18 cellular contexts compared by ENCODE assay signal in genomic region chr1:107648071-107648470, GRCh38.
DNase-seq lines count a peak whose midpoint lies in the region; ATAC-seq and TF ChIP-seq lines count a peak whose summit lies in the region.
"Had no signal": no experiment of that assay in that cellular context is flagged by ENCODE, and none has a peak within 500 bp of the region (broad histone marks: within the 10 kb centered on the region; RNA-seq: fewer than 3 reads in every experiment).

No MANE protein-coding gene starts in this region.

- no peak overlapping the region for H2AK5ac ChIP-seq in IMR-90 (ENCODE audit: low read depth, low read length)

- H3K36me3 ChIP-seq in IMR-90 (ENCODE audit: control insufficient read depth, insufficient read depth, low read length), result no peaks in the 10 kb centered on the region
- H3K36me3 ChIP-seq: gastroesophageal sphincter, vagina had no signal

- no peak overlapping the region for H3K23ac ChIP-seq in IMR-90 (ENCODE audit: low read depth, low read length)

- no peaks in the 10 kb centered on the region for H3K9me1 ChIP-seq in IMR-90 (ENCODE audit: insufficient read depth, low read length)

- H2BK15ac ChIP-seq in IMR-90 (ENCODE audit: low read depth, low read length), result no peak overlapping the region

- H3K27me3 ChIP-seq in IMR-90 (ENCODE audit: control insufficient read depth, insufficient read depth, low read length), result no peaks in the 10 kb centered on the region
- H3K27me3 ChIP-seq: BLaER1 treated with 17β-estradiol and CSF1 and Interleukin-3, amounts not matched to agents 10 nM and 100 nM; gastroesophageal sphincter; vagina had no signal

- no peak overlapping the region for H4K8ac ChIP-seq in IMR-90 (ENCODE audit: low read depth in 2 of 2, low read length in 2 of 2)

- dilution Hi-C loops in IMR-90 (cut with HindIII; ENCODE audit: low sequenced_read_pairs, unreplicated experiment), result no loop called here

- no peak for TF ChIP-seq RAD21 in IMR-90 (IDR thresholded peaks at IDR 0.05; ENCODE audit: low read length)

- H2BK120ac ChIP-seq in IMR-90 (ENCODE audit: low read depth, low read length), result no peak overlapping the region

- H3K4ac ChIP-seq in IMR-90 (ENCODE audit: low read depth, low read length), result no peak overlapping the region

- H2BK5ac ChIP-seq in IMR-90 (ENCODE audit: low read depth, low read length, poor library complexity, severe bottlenecking), result no peak overlapping the region

- no peak overlapping the region for H3K9ac ChIP-seq in IMR-90 (ENCODE audit: low read depth, low read length)
- H3K9ac ChIP-seq: BLaER1 treated with 17β-estradiol and CSF1 and Interleukin-3, amounts not matched to agents 10 nM and 100 nM had no signal

- POLR2A ChIA-PET in IMR-90 (lab: Charles Lee; ENCODE audit: unreplicated experiment), result no interaction called here

- H2BK20ac ChIP-seq in IMR-90 (ENCODE audit: low read depth, low read length), result no peak overlapping the region

- no peak; the same call in 1 of the 2 replicates for ATAC-seq in IMR-90 (ENCODE audit: low read depth)
- ATAC-seq: gastroesophageal sphincter, WTC11 had no signal

- no peak overlapping the region for H4K5ac ChIP-seq in IMR-90 (ENCODE audit: low read depth, low read length)

- no peak overlapping the region for H3K4me2 ChIP-seq in IMR-90 (ENCODE audit: low read depth, low read length)
- H3K4me2 ChIP-seq: BLaER1 treated with 17β-estradiol and CSF1 and Interleukin-3, amounts not matched to agents 10 nM and 100 nM had no signal

- no peaks in the 10 kb centered on the region for H3K9me3 ChIP-seq in IMR-90 (ENCODE audit: control insufficient read depth, insufficient read depth, low read length)
- H3K9me3 ChIP-seq: gastroesophageal sphincter, vagina had no signal

- H3K14ac ChIP-seq in IMR-90 (replicated peaks; ENCODE audit: low read depth, low read length), result no peak overlapping the region

- H3K56ac ChIP-seq in IMR-90 (ENCODE audit: extremely low read depth, insufficient read depth, low read length), result no peak overlapping the region

- no peak for TF ChIP-seq CTCF in IMR-90 (conservative IDR thresholded peaks at IDR 0.05; ENCODE audit: low read depth, low read length)
- no peak for TF ChIP-seq CTCF in cardiac fibroblast (IDR thresholded peaks at IDR 0.05; ENCODE audit: low read depth, low read length)

- H3K79me1 ChIP-seq in IMR-90 (ENCODE audit: low read depth in 1 of 2, low read length in 2 of 2), result no peaks in the 10 kb centered on the region

- intact Hi-C loops in IMR-90 (cut with micrococcal nuclease), result no loop called here

- no peak overlapping the region for H3K27ac ChIP-seq in IMR-90 (ENCODE audit: insufficient read depth, low read length)
- H3K27ac ChIP-seq: BLaER1 treated with 17β-estradiol and CSF1 and Interleukin-3, amounts not matched to agents 10 nM and 100 nM; gastroesophageal sphincter; HL-60; vagina had no signal

- in situ Hi-C loops in IMR-90 (cut with MboI; ENCODE audit: low sequenced_read_pairs), result no loop called here

- no peak overlapping the region for H2AFZ ChIP-seq in IMR-90 (replicated peaks; ENCODE audit: low read length, poor library complexity)

- peak; percentile 20 for DNase-seq in AG08396 (ENCODE audit: low spot score)
- peak; percentile 78 for DNase-seq in IMR-90
- peak; percentile 7 to 67 for DNase-seq in cardiac fibroblast (ENCODE audit: low read depth in 2 of 2)
- peak; percentile 86 for DNase-seq in kidney tubule cell (ENCODE audit: low spot score)
- DNase-seq in NCI-H1436 treated with DMSO at 0.1 percent for 48 hours (lab: John Stamatoyannopoulos, UW), result no peak
- DNase-seq in activated CD4-positive, CD25-positive, alpha-beta regulatory T cell (lab: John Stamatoyannopoulos, UW), result no peak
- DNase-seq in H4 (ENCODE audit: low spot score), result no peak
- DNase-seq in GM19238 (ENCODE audit: insufficient read length, low spot score), result no peak
- DNase-seq: cortex of kidney; H7; kidney; naive B cell; stimulated activated CD4-positive, alpha-beta T cell treated with anti-CD3 and anti-CD28 coated beads, Interleukin-4, amount 100 ng/mL, for 1 hour had no signal

- no peak overlapping the region for H3K18ac ChIP-seq in IMR-90 (ENCODE audit: low read depth, low read length)

- H2AK9ac ChIP-seq in IMR-90 (replicated peaks; ENCODE audit: low read depth, low read length, poor library complexity), result no peak overlapping the region

- no peaks in the 10 kb centered on the region for H4K20me1 ChIP-seq in IMR-90 (ENCODE audit: insufficient read depth, low read length)
- H4K20me1 ChIP-seq: BLaER1 treated with 17β-estradiol and CSF1 and Interleukin-3, amounts not matched to agents 10 nM and 100 nM had no signal

- no peak overlapping the region for H3K4me3 ChIP-seq in IMR-90 (ENCODE audit: insufficient read depth, low read depth, low read length)
- H3K4me3 ChIP-seq in cardiac fibroblast (replicated peaks in 1 of 2; ENCODE audit: low read depth in 2 of 2, low read length in 2 of 2), result no peak overlapping the region
- H3K4me3 ChIP-seq: BLaER1 treated with 17β-estradiol and CSF1 and Interleukin-3, amounts not matched to agents 10 nM and 100 nM; gastroesophageal sphincter; vagina had no signal

- TF ChIP-seq POLR2A in IMR-90 (IDR thresholded peaks at IDR 0.05; ENCODE audit: low read depth, low read length), result no peak

- no peaks in the 10 kb centered on the region for H3K4me1 ChIP-seq in IMR-90 (ENCODE audit: control insufficient read depth, insufficient read depth, low read length)
- H3K4me1 ChIP-seq: gastroesophageal sphincter had no signal

- no TSS peak for BruUV-seq in IMR-90 (replicated peaks; lab: Mats Ljungman, UMichigan)

- no peak overlapping the region for H4K91ac ChIP-seq in IMR-90 (ENCODE audit: insufficient read depth, low read depth, low read length)

- CTCF ChIA-PET in IMR-90 (lab: Yijun Ruan, JAX), result no interaction called here

TF ChIP-seq in IMR-90, 13 proteins besides CTCF, POLR2A, EP300 and RAD21:
- TF ChIP-seq MAFK (IDR thresholded peaks at IDR 0.05; ENCODE audit: low read depth, low read length) (no peak), CHD1 (IDR thresholded peaks at IDR 0.05; ENCODE audit: low read depth, low read length) (no peak), NFE2L2 (IDR thresholded peaks at IDR 0.05; ENCODE audit: low read depth, low read length) (no peak), FOS (IDR thresholded peaks at IDR 0.05; ENCODE audit: low read depth, low read length) (0 out of 2 replicates have a peak, but pooled peaks have one; percentile 35)

Comparison
In these comparisons a context has a peak if more than half of its experiments do, and no peak if none do; other contexts are left out.
1. DNase-seq: peak in AG08396 (single experiment), IMR-90 (single experiment), cardiac fibroblast (2 of 2) and kidney tubule cell (single experiment); none in NCI-H1436 treated with DMSO at 0.1 percent for 48 hours (single experiment), activated CD4-positive, CD25-positive, alpha-beta regulatory T cell (0 of 4), H4 (single experiment) and GM19238 (single experiment).